In the genomic region with DNA sequence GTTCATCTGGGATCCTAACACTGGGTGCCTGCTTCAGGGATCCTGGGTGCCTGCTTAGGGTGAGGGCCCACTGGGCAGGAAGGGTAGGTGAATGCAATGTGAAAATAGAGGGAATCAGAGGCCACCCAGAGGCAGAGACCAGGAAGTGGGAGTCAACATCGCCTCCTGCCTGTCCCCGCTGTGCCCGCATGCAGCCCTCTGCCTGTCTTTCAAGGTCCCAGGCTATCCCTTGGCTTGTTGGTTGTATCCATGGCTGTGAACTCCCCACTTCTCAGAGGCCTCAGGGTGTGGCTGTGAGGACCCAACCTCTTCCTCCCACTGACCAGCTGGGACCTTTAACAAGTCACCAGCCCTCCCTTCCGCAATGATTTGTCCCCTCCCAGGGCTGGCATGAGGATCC, we compare ENCODE assay signal across 1 cellular context.
TF ChIP-seq lines count a peak whose summit lies in the region.

No MANE protein-coding gene starts in this region.

TF ChIP-seq in HCT116, 20 proteins besides CTCF, POLR2A, EP300 and RAD21:
- TF ChIP-seq JUND (IDR thresholded peaks at IDR 0.05) = no peak
- no peak for TF ChIP-seq SRF (IDR thresholded peaks at IDR 0.05; ENCODE audit: low read depth)
- TF ChIP-seq SIN3A (IDR thresholded peaks at IDR 0.05; ENCODE audit: low read depth) = no peak
- TF ChIP-seq, protein P1, sequence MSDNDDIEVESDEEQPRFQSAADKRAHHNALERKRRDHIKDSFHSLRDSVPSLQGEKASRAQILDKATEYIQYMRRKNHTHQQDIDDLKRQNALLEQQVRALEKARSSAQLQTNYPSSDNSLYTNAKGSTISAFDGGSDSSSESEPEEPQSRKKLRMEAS (IDR thresholded peaks at IDR 0.05) = no peak
- TF ChIP-seq EGR1 (IDR thresholded peaks at IDR 0.05; ENCODE audit: low read depth) = no peak
